8 cellular contexts compared by ENCODE assay signal in the genomic region with DNA sequence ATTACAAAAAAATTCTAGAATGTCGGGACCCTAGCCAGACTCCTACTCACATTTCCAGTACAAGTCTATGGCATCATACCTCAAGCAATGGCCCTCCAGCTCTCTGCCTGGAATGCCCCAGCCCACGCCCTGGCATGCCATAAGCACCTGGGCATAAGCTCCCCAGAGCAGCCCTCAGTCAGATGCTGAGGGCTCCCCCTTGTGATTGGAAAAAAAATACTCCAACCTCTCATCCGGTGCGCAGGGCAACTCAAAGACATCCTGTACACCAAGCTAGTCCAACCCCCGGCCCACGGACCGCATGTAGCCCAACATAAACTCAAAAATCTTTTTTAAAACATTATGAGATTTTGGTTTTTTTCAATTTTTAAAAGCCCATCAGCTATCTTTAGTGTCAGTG.
DNase-seq lines count a peak whose midpoint lies in the region; ATAC-seq and TF ChIP-seq lines count a peak whose summit lies in the region.

No MANE protein-coding gene starts in this region.

- no peaks in the 10 kb centered on the region for H3K36me3 ChIP-seq in GM23338 (ENCODE audit: insufficient read depth)

- no peaks in the 10 kb centered on the region for H4K20me1 ChIP-seq in GM23338 (replicated peaks; ENCODE audit: insufficient read depth)

- ATAC-seq in GM23338, result peak; percentile 98
- ATAC-seq in activated T-helper 17 cell treated with anti-CD3 and anti-CD28 coated beads, Interleukin-2, amount 50 U/mL, for 72 hours (replicated peaks), result peak; percentile 59

- H3K27me3 Mint-ChIP-seq in GM23338 (ENCODE audit: insufficient read depth, low read depth, poor library complexity), result no peaks in the 10 kb centered on the region
- H3K27me3 Mint-ChIP-seq in activated T-helper 17 cell treated with anti-CD3 and anti-CD28 coated beads, Interleukin-2, amount 50 U/mL, for 72 hours, result no peaks in the 10 kb centered on the region

- H3K79me2 ChIP-seq in GM23338 (replicated peaks; ENCODE audit: insufficient read depth), result no peaks in the 10 kb centered on the region

- H3K4me1 Mint-ChIP-seq in GM23338, result no peaks in the 10 kb centered on the region
- no peaks in the 10 kb centered on the region for H3K4me1 Mint-ChIP-seq in activated T-helper 17 cell treated with anti-CD3 and anti-CD28 coated beads, Interleukin-2, amount 50 U/mL, for 72 hours

- no peak overlapping the region for H3K27ac Mint-ChIP-seq in GM23338
- H3K27ac Mint-ChIP-seq in activated T-helper 17 cell treated with anti-CD3 and anti-CD28 coated beads, Interleukin-2, amount 50 U/mL, for 72 hours, result no peak overlapping the region

- DNase-seq in stimulated activated CD4-positive, alpha-beta T cell treated with anti-CD3 and anti-CD28 coated beads, Interleukin-15, amount 100 ng/mL, for 24 hours, result peak; percentile 24
- no peak for DNase-seq in stimulated activated CD4-positive, alpha-beta T cell treated with anti-CD3 and anti-CD28 coated beads, Interleukin-4, amount 100 ng/mL, for 4 hours
- DNase-seq in GM23338 (ENCODE audit: low spot score) (peak; percentile 78), LHCN-M2 (ENCODE audit: low read depth) (peak; percentile 46), iris pigment epithelial cell (ENCODE audit: low read depth) (peak; percentile 51), DMS153 (lab: John Stamatoyannopoulos, UW) (no peak), NCI-H2227 treated with DMSO at 0.1 percent for 48 hours (lab: John Stamatoyannopoulos, UW) (no peak)

- no peak overlapping the region for H3K27ac ChIP-seq in GM23338 (ENCODE audit: low read depth)

- H3K9me3 Mint-ChIP-seq in GM23338, result peaks cover 4% of the 10 kb centered on the region; the same call in 2 of the 3 replicates
- peaks cover 8% of the 10 kb centered on the region for H3K9me3 Mint-ChIP-seq in activated T-helper 17 cell treated with anti-CD3 and anti-CD28 coated beads, Interleukin-2, amount 50 U/mL, for 72 hours

- H3K4me2 ChIP-seq in GM23338, result no peak overlapping the region

- H3K4me3 ChIP-seq in GM23338, result no peak overlapping the region

- H3K4me3 Mint-ChIP-seq in GM23338, result no peak overlapping the region
- no peak overlapping the region for H3K4me3 Mint-ChIP-seq in activated T-helper 17 cell treated with anti-CD3 and anti-CD28 coated beads, Interleukin-2, amount 50 U/mL, for 72 hours

- H3K36me3 Mint-ChIP-seq in GM23338 (ENCODE audit: low read depth), result no peaks in the 10 kb centered on the region
- no peaks in the 10 kb centered on the region for H3K36me3 Mint-ChIP-seq in activated T-helper 17 cell treated with anti-CD3 and anti-CD28 coated beads, Interleukin-2, amount 50 U/mL, for 72 hours (ENCODE audit: low read depth)

- H2AFZ ChIP-seq in GM23338, result no peak overlapping the region

- no peaks in the 10 kb centered on the region for H3K4me1 ChIP-seq in GM23338 (ENCODE audit: insufficient read depth)

- H3F3A ChIP-seq in GM23338 (replicated peaks; ENCODE audit: low read depth), result no peaks in the 10 kb centered on the region

- TF ChIP-seq CTCF in GM23338 (conservative IDR thresholded peaks at IDR 0.05; ENCODE audit: low read depth in 2 of 2), result peak; percentile 61 to 79

- no peaks in the 10 kb centered on the region for H3K27me3 ChIP-seq in GM23338 (ENCODE audit: insufficient read depth)

- H3K9me2 ChIP-seq in GM23338 (ENCODE audit: insufficient read depth), result no peaks in the 10 kb centered on the region

TF ChIP-seq in GM23338, 12 proteins besides CTCF, POLR2A, EP300 and RAD21:
- no peak for TF ChIP-seq ZNF331 (CRISPR knock-in tag; IDR thresholded peaks at IDR 0.05; ENCODE audit: low read depth)
- no peak for TF ChIP-seq ZNF114 (CRISPR knock-in tag; IDR thresholded peaks at IDR 0.05)
- TF ChIP-seq STAT1 (IDR thresholded peaks at IDR 0.05; ENCODE audit: unreplicated experiment), result no peak
- TF ChIP-seq, protein P1, sequence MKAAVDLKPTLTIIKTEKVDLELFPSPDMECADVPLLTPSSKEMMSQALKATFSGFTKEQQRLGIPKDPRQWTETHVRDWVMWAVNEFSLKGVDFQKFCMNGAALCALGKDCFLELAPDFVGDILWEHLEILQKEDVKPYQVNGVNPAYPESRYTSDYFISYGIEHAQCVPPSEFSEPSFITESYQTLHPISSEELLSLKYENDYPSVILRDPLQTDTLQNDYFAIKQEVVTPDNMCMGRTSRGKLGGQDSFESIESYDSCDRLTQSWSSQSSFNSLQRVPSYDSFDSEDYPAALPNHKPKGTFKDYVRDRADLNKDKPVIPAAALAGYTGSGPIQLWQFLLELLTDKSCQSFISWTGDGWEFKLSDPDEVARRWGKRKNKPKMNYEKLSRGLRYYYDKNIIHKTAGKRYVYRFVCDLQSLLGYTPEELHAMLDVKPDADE (IDR thresholded peaks at IDR 0.05), result no peak
- no peak for TF ChIP-seq POLR2AphosphoS5 (IDR thresholded peaks at IDR 0.05; ENCODE audit: low read depth)
- TF ChIP-seq CREB1 (CRISPR knock-in tag; IDR thresholded peaks at IDR 0.05; ENCODE audit: low read depth), result no peak
- TF ChIP-seq, protein P2, sequence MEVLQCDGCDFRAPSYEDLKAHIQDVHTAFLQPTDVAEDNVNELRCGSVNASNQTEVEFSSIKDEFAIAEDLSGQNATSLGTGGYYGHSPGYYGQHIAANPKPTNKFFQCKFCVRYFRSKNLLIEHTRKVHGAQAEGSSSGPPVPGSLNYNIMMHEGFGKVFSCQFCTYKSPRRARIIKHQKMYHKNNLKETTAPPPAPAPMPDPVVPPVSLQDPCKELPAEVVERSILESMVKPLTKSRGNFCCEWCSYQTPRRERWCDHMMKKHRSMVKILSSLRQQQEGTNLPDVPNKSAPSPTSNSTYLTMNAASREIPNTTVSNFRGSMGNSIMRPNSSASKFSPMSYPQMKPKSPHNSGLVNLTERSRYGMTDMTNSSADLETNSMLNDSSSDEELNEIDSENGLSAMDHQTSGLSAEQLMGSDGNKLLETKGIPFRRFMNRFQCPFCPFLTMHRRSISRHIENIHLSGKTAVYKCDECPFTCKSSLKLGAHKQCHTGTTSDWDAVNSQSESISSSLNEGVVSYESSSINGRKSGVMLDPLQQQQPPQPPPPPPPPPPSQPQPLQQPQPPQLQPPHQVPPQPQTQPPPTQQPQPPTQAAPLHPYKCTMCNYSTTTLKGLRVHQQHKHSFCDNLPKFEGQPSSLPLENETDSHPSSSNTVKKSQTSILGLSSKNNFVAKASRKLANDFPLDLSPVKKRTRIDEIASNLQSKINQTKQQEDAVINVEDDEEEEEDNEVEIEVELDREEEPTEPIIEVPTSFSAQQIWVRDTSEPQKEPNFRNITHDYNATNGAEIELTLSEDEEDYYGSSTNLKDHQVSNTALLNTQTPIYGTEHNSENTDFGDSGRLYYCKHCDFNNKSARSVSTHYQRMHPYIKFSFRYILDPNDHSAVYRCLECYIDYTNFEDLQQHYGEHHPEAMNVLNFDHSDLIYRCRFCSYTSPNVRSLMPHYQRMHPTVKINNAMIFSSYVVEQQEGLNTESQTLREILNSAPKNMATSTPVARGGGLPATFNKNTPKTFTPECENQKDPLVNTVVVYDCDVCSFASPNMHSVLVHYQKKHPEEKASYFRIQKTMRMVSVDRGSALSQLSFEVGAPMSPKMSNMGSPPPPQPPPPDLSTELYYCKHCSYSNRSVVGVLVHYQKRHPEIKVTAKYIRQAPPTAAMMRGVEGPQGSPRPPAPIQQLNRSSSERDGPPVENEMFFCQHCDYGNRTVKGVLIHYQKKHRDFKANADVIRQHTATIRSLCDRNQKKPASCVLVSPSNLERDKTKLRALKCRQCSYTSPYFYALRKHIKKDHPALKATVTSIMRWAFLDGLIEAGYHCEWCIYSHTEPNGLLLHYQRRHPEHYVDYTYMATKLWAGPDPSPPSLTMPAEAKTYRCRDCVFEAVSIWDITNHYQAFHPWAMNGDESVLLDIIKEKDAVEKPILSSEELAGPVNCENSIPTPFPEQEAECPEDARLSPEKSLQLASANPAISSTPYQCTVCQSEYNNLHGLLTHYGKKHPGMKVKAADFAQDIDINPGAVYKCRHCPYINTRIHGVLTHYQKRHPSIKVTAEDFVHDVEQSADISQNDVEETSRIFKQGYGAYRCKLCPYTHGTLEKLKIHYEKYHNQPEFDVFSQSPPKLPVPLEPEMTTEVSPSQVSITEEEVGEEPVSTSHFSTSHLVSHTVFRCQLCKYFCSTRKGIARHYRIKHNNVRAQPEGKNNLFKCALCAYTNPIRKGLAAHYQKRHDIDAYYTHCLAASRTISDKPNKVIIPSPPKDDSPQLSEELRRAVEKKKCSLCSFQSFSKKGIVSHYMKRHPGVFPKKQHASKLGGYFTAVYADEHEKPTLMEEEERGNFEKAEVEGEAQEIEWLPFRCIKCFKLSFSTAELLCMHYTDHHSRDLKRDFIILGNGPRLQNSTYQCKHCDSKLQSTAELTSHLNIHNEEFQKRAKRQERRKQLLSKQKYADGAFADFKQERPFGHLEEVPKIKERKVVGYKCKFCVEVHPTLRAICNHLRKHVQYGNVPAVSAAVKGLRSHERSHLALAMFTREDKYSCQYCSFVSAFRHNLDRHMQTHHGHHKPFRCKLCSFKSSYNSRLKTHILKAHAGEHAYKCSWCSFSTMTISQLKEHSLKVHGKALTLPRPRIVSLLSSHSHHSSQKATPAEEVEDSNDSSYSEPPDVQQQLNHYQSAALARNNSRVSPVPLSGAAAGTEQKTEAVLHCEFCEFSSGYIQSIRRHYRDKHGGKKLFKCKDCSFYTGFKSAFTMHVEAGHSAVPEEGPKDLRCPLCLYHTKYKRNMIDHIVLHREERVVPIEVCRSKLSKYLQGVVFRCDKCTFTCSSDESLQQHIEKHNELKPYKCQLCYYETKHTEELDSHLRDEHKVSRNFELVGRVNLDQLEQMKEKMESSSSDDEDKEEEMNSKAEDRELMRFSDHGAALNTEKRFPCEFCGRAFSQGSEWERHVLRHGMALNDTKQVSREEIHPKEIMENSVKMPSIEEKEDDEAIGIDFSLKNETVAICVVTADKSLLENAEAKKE (CRISPR knock-in tag; IDR thresholded peaks at IDR 0.05), result no peak
- TF ChIP-seq NANOG (IDR thresholded peaks at IDR 0.05; ENCODE audit: borderline replicate concordance), result no peak
- no peak for TF ChIP-seq EZH2phosphoT487 (IDR thresholded peaks at IDR 0.05; ENCODE audit: unreplicated experiment)
- no peak for TF ChIP-seq JUNB (IDR thresholded peaks at IDR 0.05; ENCODE audit: unreplicated experiment)

Comparison
In these comparisons a context has a peak if more than half of its experiments do, and no peak if none do; other contexts are left out.
1. DNase-seq: peak in stimulated activated CD4-positive, alpha-beta T cell treated with anti-CD3 and anti-CD28 coated beads, Interleukin-15, amount 100 ng/mL, for 24 hours (single experiment), GM23338 (single experiment), LHCN-M2 (single experiment) and iris pigment epithelial cell (single experiment); none in stimulated activated CD4-positive, alpha-beta T cell treated with anti-CD3 and anti-CD28 coated beads, Interleukin-4, amount 100 ng/mL, for 4 hours (0 of 2), DMS153 (single experiment) and NCI-H2227 treated with DMSO at 0.1 percent for 48 hours (single experiment).